1 cellular context compared by ENCODE assay signal in genomic region chr16:66485361-66485760, GRCh38.
TF ChIP-seq lines count a peak whose summit lies in the region.

No MANE protein-coding gene starts in this region.

TF ChIP-seq in WTC11, 78 proteins besides CTCF, POLR2A, EP300 and RAD21 (continued from another document):
- TF ChIP-seq, protein P1, sequence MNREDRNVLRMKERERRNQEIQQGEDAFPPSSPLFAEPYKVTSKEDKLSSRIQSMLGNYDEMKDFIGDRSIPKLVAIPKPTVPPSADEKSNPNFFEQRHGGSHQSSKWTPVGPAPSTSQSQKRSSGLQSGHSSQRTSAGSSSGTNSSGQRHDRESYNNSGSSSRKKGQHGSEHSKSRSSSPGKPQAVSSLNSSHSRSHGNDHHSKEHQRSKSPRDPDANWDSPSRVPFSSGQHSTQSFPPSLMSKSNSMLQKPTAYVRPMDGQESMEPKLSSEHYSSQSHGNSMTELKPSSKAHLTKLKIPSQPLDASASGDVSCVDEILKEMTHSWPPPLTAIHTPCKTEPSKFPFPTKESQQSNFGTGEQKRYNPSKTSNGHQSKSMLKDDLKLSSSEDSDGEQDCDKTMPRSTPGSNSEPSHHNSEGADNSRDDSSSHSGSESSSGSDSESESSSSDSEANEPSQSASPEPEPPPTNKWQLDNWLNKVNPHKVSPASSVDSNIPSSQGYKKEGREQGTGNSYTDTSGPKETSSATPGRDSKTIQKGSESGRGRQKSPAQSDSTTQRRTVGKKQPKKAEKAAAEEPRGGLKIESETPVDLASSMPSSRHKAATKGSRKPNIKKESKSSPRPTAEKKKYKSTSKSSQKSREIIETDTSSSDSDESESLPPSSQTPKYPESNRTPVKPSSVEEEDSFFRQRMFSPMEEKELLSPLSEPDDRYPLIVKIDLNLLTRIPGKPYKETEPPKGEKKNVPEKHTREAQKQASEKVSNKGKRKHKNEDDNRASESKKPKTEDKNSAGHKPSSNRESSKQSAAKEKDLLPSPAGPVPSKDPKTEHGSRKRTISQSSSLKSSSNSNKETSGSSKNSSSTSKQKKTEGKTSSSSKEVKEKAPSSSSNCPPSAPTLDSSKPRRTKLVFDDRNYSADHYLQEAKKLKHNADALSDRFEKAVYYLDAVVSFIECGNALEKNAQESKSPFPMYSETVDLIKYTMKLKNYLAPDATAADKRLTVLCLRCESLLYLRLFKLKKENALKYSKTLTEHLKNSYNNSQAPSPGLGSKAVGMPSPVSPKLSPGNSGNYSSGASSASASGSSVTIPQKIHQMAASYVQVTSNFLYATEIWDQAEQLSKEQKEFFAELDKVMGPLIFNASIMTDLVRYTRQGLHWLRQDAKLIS (CRISPR knock-in tag; IDR thresholded peaks at IDR 0.05; ENCODE audit: borderline replicate concordance), result no peak
- TF ChIP-seq NR3C1 (CRISPR knock-in tag; conservative IDR thresholded peaks at IDR 0.05; ENCODE audit: low read depth) (no peak), CDX4 (CRISPR knock-in tag; IDR thresholded peaks at IDR 0.05; ENCODE audit: borderline replicate concordance) (no peak), RELA (CRISPR knock-in tag; IDR thresholded peaks at IDR 0.05; ENCODE audit: borderline replicate concordance) (no peak)
- TF ChIP-seq, protein P2, sequence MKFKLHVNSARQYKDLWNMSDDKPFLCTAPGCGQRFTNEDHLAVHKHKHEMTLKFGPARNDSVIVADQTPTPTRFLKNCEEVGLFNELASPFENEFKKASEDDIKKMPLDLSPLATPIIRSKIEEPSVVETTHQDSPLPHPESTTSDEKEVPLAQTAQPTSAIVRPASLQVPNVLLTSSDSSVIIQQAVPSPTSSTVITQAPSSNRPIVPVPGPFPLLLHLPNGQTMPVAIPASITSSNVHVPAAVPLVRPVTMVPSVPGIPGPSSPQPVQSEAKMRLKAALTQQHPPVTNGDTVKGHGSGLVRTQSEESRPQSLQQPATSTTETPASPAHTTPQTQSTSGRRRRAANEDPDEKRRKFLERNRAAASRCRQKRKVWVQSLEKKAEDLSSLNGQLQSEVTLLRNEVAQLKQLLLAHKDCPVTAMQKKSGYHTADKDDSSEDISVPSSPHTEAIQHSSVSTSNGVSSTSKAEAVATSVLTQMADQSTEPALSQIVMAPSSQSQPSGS (CRISPR knock-in tag; IDR thresholded peaks at IDR 0.05; ENCODE audit: borderline replicate concordance, low read depth), result no peak
